Comparison of ENCODE assay signal across 8 cellular contexts in the genomic region with DNA sequence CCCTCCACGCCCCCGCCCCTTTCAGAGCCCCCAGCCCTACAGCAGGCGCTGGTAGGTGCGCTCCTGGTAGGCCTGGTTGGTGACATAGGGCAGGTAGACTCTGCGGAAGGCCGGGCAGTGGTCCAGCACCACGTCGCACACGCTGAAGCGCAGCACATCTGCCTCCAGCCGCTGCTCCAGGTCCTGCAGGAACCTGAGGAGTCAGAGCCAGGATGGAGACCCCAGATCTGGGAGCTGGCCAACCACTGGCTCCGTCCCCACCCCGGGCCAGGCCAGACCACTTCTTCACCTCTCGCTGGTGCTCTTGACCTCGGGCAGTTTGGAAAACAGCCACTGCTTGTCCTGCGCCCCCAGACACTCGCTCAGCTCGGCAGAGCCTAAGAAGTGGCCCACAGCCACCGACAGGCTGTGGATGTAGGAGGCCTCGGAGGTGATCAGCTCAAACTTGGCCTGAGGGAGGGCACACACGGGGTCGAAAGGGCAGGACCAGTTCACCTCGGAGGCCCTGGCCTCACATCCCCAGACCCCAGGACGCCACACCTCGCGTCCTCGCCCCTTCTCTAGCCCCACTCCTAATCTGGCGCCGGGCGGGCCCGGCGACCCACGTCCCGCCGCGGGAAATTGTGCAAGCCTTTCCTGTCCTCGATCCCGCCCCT. TPM values are rescaled to one million over a fixed set of nuclear protein-coding genes. Genes with fewer than 3 reads are reported as not detected.
DNase-seq lines count a peak whose midpoint lies in the region; ATAC-seq and FAIRE-seq lines count a peak whose summit lies in the region.

No MANE protein-coding gene starts in this region.

- no peaks in the 10 kb centered on the region for H3K9me3 Mint-ChIP-seq in T-helper 2 cell treated with Interferon-gamma antibody and Interleukin-4, amounts not matched to agents 5 μg/mL and 100 μg/mL, for 36 hours

- H3K4me1 Mint-ChIP-seq in T-helper 2 cell treated with Interferon-gamma antibody and Interleukin-4, amounts not matched to agents 5 μg/mL and 100 μg/mL, for 36 hours (ENCODE audit: low read depth), result peaks cover 6% of the 10 kb centered on the region

- H3K4me3 ChIP-seq in SK-N-MC (peak overlapping the region; percentile 90), skeletal muscle cell (ENCODE audit: low read depth, low read length) (peak overlapping the region; percentile 51)

- no peak for DNase-seq in T-helper 2 cell treated with Interferon-gamma antibody and Interleukin-4, amounts not matched to agents 5 μg/mL and 100 μg/mL, for 36 hours (ENCODE audit: low spot score)
- DNase-seq in T-helper 2 cell (no peak), SK-N-MC (ENCODE audit: low read depth, low spot score) (no peak), Right ventricle myocardium superior (peak; percentile 65), skeletal muscle cell (ENCODE audit: low read depth) (no peak), AML-193 (lab: John Stamatoyannopoulos, UW) (no peak), GM19239 (ENCODE audit: insufficient read length, low spot score) (no peak)

- no peak for ATAC-seq in Right ventricle myocardium superior (ENCODE audit: poor library complexity)
- no peak for ATAC-seq in HG03045 (IDR thresholded peaks at IDR 0.05; ENCODE audit: unreplicated experiment)

- H3K4me3 Mint-ChIP-seq in T-helper 2 cell treated with Interferon-gamma antibody and Interleukin-4, amounts not matched to agents 5 μg/mL and 100 μg/mL, for 36 hours, result peak overlapping the region; percentile 85

- H3K36me3 Mint-ChIP-seq in T-helper 2 cell treated with Interferon-gamma antibody and Interleukin-4, amounts not matched to agents 5 μg/mL and 100 μg/mL, for 36 hours (ENCODE audit: low read depth), result peaks cover 2% of the 10 kb centered on the region

- H3K27ac Mint-ChIP-seq in T-helper 2 cell treated with Interferon-gamma antibody and Interleukin-4, amounts not matched to agents 5 μg/mL and 100 μg/mL, for 36 hours, result peak overlapping the region; percentile 94

- peak overlapping the region; percentile 85 for H3K27ac ChIP-seq in SK-N-MC

- intact Hi-C loops in Right ventricle myocardium superior (cut with DNase I), result loop anchor here (5.0 kb wide), 1 partner anchor 156 kb away; no protein-coding TSS in a partner anchor

- FAIRE-seq in GM19239 (lab: Jason Lieb, UNC), result no peak

- H3K27me3 Mint-ChIP-seq in T-helper 2 cell treated with Interferon-gamma antibody and Interleukin-4, amounts not matched to agents 5 μg/mL and 100 μg/mL, for 36 hours (ENCODE audit: low read depth), result peaks cover 2% of the 10 kb centered on the region

- peak overlapping the region; percentile 83 for H3K9ac ChIP-seq in SK-N-MC (ENCODE audit: insufficient read length)

- no peaks in the 10 kb centered on the region for H3K9me3 ChIP-seq in SK-N-MC (ENCODE audit: low read depth, low read length)

- no peaks in the 10 kb centered on the region for H3K36me3 ChIP-seq in SK-N-MC (ENCODE audit: insufficient read depth, low read length)

RNA-seq across cellular contexts. Expression of a gene that starts 6.4 kb away (rescaled TPM):
- total RNA-seq in Right ventricle myocardium superior, result 1.8 TPM

RNA-seq across cellular contexts. Expression of a gene that starts 31.0 kb away (rescaled TPM):
- 10.1 TPM for total RNA-seq in Right ventricle myocardium superior

RNA-seq across cellular contexts. Expression of a gene that starts 50.1 kb away (rescaled TPM):
- 7.3 TPM for total RNA-seq in Right ventricle myocardium superior
